1 cellular context compared by ENCODE assay signal in the genomic region with DNA sequence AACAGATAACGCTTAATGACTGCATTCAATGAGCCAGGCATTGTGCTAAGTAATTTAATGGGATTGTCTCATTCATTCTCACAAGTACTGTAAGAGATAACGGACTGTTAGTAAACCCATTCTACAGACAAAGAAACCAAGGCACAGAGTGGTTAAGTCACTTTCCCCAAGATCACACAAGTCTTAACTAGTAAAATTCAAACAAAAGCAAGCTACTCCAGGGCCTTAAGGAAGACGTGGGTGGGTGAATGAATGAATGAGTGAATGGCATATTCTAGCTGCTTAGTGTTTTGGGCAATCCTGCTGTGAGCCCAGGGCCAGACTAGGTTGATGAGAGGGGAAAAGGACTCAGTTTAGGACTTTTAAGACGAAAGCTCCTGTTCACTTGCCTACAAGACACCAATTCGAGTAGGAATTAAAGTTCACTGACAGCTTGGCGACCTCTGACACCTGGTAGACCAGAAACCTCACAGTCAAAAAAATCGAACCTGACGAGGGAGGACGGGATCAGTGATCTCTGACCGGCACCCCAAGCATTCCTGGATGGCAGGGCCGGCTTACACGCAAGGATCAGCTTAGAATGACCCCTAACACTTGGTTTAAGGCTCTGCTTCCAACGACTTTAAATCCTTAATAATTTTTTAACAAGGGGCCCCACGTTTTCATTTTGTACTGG.
TF ChIP-seq lines count a peak whose summit lies in the region.

No MANE protein-coding gene starts in this region.

TF ChIP-seq in GM23338, 12 proteins besides CTCF, POLR2A, EP300 and RAD21 (continued from another document):
- TF ChIP-seq, protein P1, sequence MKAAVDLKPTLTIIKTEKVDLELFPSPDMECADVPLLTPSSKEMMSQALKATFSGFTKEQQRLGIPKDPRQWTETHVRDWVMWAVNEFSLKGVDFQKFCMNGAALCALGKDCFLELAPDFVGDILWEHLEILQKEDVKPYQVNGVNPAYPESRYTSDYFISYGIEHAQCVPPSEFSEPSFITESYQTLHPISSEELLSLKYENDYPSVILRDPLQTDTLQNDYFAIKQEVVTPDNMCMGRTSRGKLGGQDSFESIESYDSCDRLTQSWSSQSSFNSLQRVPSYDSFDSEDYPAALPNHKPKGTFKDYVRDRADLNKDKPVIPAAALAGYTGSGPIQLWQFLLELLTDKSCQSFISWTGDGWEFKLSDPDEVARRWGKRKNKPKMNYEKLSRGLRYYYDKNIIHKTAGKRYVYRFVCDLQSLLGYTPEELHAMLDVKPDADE (IDR thresholded peaks at IDR 0.05), result no peak
- no peak for TF ChIP-seq NANOG (IDR thresholded peaks at IDR 0.05; ENCODE audit: borderline replicate concordance)
- no peak for TF ChIP-seq JUNB (IDR thresholded peaks at IDR 0.05; ENCODE audit: unreplicated experiment)
- TF ChIP-seq, protein P2, sequence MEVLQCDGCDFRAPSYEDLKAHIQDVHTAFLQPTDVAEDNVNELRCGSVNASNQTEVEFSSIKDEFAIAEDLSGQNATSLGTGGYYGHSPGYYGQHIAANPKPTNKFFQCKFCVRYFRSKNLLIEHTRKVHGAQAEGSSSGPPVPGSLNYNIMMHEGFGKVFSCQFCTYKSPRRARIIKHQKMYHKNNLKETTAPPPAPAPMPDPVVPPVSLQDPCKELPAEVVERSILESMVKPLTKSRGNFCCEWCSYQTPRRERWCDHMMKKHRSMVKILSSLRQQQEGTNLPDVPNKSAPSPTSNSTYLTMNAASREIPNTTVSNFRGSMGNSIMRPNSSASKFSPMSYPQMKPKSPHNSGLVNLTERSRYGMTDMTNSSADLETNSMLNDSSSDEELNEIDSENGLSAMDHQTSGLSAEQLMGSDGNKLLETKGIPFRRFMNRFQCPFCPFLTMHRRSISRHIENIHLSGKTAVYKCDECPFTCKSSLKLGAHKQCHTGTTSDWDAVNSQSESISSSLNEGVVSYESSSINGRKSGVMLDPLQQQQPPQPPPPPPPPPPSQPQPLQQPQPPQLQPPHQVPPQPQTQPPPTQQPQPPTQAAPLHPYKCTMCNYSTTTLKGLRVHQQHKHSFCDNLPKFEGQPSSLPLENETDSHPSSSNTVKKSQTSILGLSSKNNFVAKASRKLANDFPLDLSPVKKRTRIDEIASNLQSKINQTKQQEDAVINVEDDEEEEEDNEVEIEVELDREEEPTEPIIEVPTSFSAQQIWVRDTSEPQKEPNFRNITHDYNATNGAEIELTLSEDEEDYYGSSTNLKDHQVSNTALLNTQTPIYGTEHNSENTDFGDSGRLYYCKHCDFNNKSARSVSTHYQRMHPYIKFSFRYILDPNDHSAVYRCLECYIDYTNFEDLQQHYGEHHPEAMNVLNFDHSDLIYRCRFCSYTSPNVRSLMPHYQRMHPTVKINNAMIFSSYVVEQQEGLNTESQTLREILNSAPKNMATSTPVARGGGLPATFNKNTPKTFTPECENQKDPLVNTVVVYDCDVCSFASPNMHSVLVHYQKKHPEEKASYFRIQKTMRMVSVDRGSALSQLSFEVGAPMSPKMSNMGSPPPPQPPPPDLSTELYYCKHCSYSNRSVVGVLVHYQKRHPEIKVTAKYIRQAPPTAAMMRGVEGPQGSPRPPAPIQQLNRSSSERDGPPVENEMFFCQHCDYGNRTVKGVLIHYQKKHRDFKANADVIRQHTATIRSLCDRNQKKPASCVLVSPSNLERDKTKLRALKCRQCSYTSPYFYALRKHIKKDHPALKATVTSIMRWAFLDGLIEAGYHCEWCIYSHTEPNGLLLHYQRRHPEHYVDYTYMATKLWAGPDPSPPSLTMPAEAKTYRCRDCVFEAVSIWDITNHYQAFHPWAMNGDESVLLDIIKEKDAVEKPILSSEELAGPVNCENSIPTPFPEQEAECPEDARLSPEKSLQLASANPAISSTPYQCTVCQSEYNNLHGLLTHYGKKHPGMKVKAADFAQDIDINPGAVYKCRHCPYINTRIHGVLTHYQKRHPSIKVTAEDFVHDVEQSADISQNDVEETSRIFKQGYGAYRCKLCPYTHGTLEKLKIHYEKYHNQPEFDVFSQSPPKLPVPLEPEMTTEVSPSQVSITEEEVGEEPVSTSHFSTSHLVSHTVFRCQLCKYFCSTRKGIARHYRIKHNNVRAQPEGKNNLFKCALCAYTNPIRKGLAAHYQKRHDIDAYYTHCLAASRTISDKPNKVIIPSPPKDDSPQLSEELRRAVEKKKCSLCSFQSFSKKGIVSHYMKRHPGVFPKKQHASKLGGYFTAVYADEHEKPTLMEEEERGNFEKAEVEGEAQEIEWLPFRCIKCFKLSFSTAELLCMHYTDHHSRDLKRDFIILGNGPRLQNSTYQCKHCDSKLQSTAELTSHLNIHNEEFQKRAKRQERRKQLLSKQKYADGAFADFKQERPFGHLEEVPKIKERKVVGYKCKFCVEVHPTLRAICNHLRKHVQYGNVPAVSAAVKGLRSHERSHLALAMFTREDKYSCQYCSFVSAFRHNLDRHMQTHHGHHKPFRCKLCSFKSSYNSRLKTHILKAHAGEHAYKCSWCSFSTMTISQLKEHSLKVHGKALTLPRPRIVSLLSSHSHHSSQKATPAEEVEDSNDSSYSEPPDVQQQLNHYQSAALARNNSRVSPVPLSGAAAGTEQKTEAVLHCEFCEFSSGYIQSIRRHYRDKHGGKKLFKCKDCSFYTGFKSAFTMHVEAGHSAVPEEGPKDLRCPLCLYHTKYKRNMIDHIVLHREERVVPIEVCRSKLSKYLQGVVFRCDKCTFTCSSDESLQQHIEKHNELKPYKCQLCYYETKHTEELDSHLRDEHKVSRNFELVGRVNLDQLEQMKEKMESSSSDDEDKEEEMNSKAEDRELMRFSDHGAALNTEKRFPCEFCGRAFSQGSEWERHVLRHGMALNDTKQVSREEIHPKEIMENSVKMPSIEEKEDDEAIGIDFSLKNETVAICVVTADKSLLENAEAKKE (CRISPR knock-in tag; IDR thresholded peaks at IDR 0.05), result no peak
